2 cellular contexts compared by ENCODE assay signal in the genomic region with DNA sequence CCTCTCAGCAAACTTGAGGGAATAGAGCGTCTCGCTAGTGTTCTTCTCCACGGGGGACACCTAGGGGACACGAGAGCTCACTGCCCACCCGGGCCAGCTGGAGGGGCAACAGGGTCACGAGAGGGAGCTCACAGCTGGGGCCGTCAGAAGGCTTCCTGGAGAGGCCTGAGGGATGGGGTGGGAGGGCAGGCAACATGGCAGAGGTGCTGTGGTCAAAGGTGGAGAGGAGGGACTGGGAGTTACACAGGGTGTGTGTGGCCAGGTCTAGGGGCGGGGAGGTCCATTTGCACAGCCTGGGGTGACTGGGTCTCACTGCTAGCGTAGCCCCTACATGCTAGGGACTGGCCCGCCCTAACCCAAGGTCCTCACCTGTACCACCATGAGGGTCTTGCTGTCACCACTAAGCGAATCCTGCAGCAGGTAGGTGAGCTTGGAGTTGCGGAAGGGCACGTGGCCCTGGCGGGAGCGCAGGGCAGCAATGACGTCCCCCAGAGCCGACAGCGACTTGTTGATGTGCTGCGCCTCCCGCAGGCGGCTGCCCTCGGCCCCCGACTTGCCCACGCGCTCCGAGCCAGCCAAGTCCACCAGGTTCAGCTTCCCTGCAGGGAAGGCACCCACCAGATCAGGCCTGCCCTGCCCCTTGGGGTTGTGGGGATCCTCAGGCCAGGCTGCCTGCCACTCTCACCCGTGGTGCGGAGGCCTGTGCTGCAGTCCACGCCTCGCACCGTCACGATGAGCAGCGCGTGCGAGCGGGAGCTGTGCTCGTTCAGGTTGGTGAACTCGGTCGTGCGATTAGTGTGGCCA.
TF ChIP-seq lines count a peak whose summit lies in the region.

No MANE protein-coding gene starts in this region.

TF ChIP-seq in GM23338, 12 proteins besides CTCF, POLR2A, EP300 and RAD21:
- no peak for TF ChIP-seq ZNF331 (CRISPR knock-in tag; IDR thresholded peaks at IDR 0.05; ENCODE audit: low read depth)
- peak; percentile 14; the same call in 1 of the 2 replicates for TF ChIP-seq POLR2AphosphoS5 (IDR thresholded peaks at IDR 0.05; ENCODE audit: low read depth)
- TF ChIP-seq STAT1 (IDR thresholded peaks at IDR 0.05; ENCODE audit: unreplicated experiment) = no peak
- no peak for TF ChIP-seq EZH2phosphoT487 (IDR thresholded peaks at IDR 0.05; ENCODE audit: unreplicated experiment)
- no peak for TF ChIP-seq EZH2 (IDR thresholded peaks at IDR 0.05; ENCODE audit: low read depth, unreplicated experiment)
- no peak for TF ChIP-seq JUNB (IDR thresholded peaks at IDR 0.05; ENCODE audit: unreplicated experiment)
- no peak for TF ChIP-seq ZNF114 (CRISPR knock-in tag; IDR thresholded peaks at IDR 0.05)

TF ChIP-seq in IMR-90, 13 proteins besides CTCF, POLR2A, EP300 and RAD21:
- TF ChIP-seq SMC3 (IDR thresholded peaks at IDR 0.05; ENCODE audit: low read depth, low read length) = no peak
- TF ChIP-seq MAZ (IDR thresholded peaks at IDR 0.05; ENCODE audit: borderline replicate concordance, low read depth, low read length) = no peak
- no peak for TF ChIP-seq BHLHE40 (IDR thresholded peaks at IDR 0.05; ENCODE audit: low read depth, low read length)
- no peak for TF ChIP-seq MAFK (IDR thresholded peaks at IDR 0.05; ENCODE audit: low read depth, low read length)
- TF ChIP-seq, protein P1, sequence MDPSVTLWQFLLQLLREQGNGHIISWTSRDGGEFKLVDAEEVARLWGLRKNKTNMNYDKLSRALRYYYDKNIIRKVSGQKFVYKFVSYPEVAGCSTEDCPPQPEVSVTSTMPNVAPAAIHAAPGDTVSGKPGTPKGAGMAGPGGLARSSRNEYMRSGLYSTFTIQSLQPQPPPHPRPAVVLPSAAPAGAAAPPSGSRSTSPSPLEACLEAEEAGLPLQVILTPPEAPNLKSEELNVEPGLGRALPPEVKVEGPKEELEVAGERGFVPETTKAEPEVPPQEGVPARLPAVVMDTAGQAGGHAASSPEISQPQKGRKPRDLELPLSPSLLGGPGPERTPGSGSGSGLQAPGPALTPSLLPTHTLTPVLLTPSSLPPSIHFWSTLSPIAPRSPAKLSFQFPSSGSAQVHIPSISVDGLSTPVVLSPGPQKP (IDR thresholded peaks at IDR 0.05; ENCODE audit: borderline replicate concordance, low read depth, low read length) = no peak
- TF ChIP-seq NFE2L2 (IDR thresholded peaks at IDR 0.05; ENCODE audit: low read depth, low read length) = no peak
- no peak for TF ChIP-seq CHD1 (IDR thresholded peaks at IDR 0.05; ENCODE audit: low read depth, low read length)
- no peak for TF ChIP-seq RCOR1 (IDR thresholded peaks at IDR 0.05; ENCODE audit: insufficient replicate concordance, low read length)
- TF ChIP-seq, protein P2, sequence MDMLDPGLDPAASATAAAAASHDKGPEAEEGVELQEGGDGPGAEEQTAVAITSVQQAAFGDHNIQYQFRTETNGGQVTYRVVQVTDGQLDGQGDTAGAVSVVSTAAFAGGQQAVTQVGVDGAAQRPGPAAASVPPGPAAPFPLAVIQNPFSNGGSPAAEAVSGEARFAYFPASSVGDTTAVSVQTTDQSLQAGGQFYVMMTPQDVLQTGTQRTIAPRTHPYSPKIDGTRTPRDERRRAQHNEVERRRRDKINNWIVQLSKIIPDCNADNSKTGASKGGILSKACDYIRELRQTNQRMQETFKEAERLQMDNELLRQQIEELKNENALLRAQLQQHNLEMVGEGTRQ (IDR thresholded peaks at IDR 0.05; ENCODE audit: low read depth, low read length) = no peak
- no peak for TF ChIP-seq CEBPB (IDR thresholded peaks at IDR 0.05; ENCODE audit: low read depth, low read length)
